8 cellular contexts compared by ENCODE assay signal in genomic region chr15:40098489-40099261, GRCh38. TPM values are rescaled to one million over a fixed set of nuclear protein-coding genes. Genes with fewer than 3 reads are reported as not detected.
DNase-seq lines count a peak whose midpoint lies in the region; ATAC-seq and TF ChIP-seq lines count a peak whose summit lies in the region.

No MANE protein-coding gene starts in this region.

- peak overlapping the region; percentile 55; the same call in 1 of the 2 replicates for H2AFZ ChIP-seq in OCI-LY7 (ENCODE audit: low read length)
- no peak overlapping the region for H2AFZ ChIP-seq in neural progenitor cell (replicated peaks)

- no peaks in the 10 kb centered on the region for H3K9me2 ChIP-seq in OCI-LY7 (ENCODE audit: insufficient read depth, low read length)

- ATAC-seq in GM21619 (IDR thresholded peaks at IDR 0.05; ENCODE audit: unreplicated experiment), result peak; percentile 78

- intact Hi-C loops in OCI-LY7 (cut with micrococcal nuclease; ENCODE audit: unreplicated experiment), result loop anchor here (1.0 to 5.0 kb wide), 3 partner anchors 34 to 119 kb away; no protein-coding TSS in a partner anchor

- H3K4me3 Mint-ChIP-seq in neural progenitor cell, result peak overlapping the region; percentile 75

- H3K4me1 ChIP-seq in OCI-LY7 (ENCODE audit: insufficient read depth, low read length, poor library complexity, severe bottlenecking) (peaks cover 91% of the 10 kb centered on the region), neural progenitor cell (peaks cover 44% of the 10 kb centered on the region)

- DNase-seq in DMS79 treated with DMSO at 0.1 percent for 48 hours (lab: John Stamatoyannopoulos, UW), result peak; percentile 65
- DNase-seq in HuH-7 (ENCODE audit: low spot score), result peak; percentile 88
- peak; percentile 89 for DNase-seq in OCI-LY7 (ENCODE audit: low spot score)
- peak; percentile 78 to 83 for DNase-seq in activated T-cell treated with anti-CD3 and anti-CD28 coated beads, Interleukin-2, amount 50 U/mL, for 48 hours
- peak; percentile 83 for DNase-seq in fibroblast of mammary gland (ENCODE audit: low read depth)
- no peak for DNase-seq in neural progenitor cell (ENCODE audit: low spot score)

- no peaks in the 10 kb centered on the region for H3K36me3 ChIP-seq in OCI-LY7 (ENCODE audit: insufficient read depth, low read length)
- no peaks in the 10 kb centered on the region for H3K36me3 ChIP-seq in neural progenitor cell

- H3K9ac ChIP-seq in neural progenitor cell, result no peak overlapping the region

- no peaks in the 10 kb centered on the region for H4K20me1 ChIP-seq in OCI-LY7 (ENCODE audit: insufficient read depth, low read length)
- H4K20me1 ChIP-seq in neural progenitor cell (ENCODE audit: low read depth), result peaks cover 58% of the 10 kb centered on the region

- TF ChIP-seq CTCF in OCI-LY7 (conservative IDR thresholded peaks at IDR 0.05; ENCODE audit: low read length), result no peak
- TF ChIP-seq CTCF in fibroblast of mammary gland (conservative IDR thresholded peaks at IDR 0.05; ENCODE audit: control insufficient read depth, insufficient read depth, low read depth, low read length), result no peak
- no peak for TF ChIP-seq CTCF in neural progenitor cell (IDR thresholded peaks at IDR 0.05)

- no peaks in the 10 kb centered on the region for H3K9me3 Mint-ChIP-seq in neural progenitor cell

- H3K9me3 ChIP-seq in OCI-LY7 (ENCODE audit: low read length) (no peaks in the 10 kb centered on the region), neural progenitor cell (ENCODE audit: low read depth) (no peaks in the 10 kb centered on the region)

- H3F3A ChIP-seq in neural progenitor cell (ENCODE audit: low read depth), result peaks cover 16% of the 10 kb centered on the region

- peaks cover 82% of the 10 kb centered on the region for H3K4me1 Mint-ChIP-seq in neural progenitor cell

- H3K36me3 Mint-ChIP-seq in neural progenitor cell, result peaks cover 41% of the 10 kb centered on the region

- H3K4me2 ChIP-seq in OCI-LY7 (ENCODE audit: low read length), result peak overlapping the region; percentile 75
- H3K4me2 ChIP-seq in neural progenitor cell, result peak overlapping the region; percentile 2

- H3K27me3 Mint-ChIP-seq in neural progenitor cell (ENCODE audit: insufficient read depth, low read depth), result peaks cover 11% of the 10 kb centered on the region

- CTCF ChIA-PET in OCI-LY7 (lab: Charles Lee; ENCODE audit: unreplicated experiment), result interaction anchor here (0.7 to 4.9 kb wide), 4 partner anchors 8 to 53 kb away, joined by 3 to 24 read pairs (median 8); no protein-coding TSS in a partner anchor

- BruUV-seq in OCI-LY7 (replicated peaks; lab: Mats Ljungman, UMichigan), result no TSS peak

- H3K27ac ChIP-seq in OCI-LY7 (ENCODE audit: low read depth, low read length, poor library complexity, severe bottlenecking), result peak overlapping the region; percentile 85
- H3K27ac ChIP-seq in neural progenitor cell, result no peak overlapping the region
- peak overlapping the region; percentile 42 for H3K27ac ChIP-seq in temporal lobe (ENCODE audit: low read depth, low read length)

- peak overlapping the region; percentile 43 for H3K27ac Mint-ChIP-seq in neural progenitor cell

- H3K4me3 ChIP-seq in OCI-LY7 (ENCODE audit: low read depth, low read length, poor library complexity, severe bottlenecking) (peak overlapping the region; percentile 47), fibroblast of mammary gland (ENCODE audit: control insufficient read depth, low read depth, low read length) (no peak overlapping the region), neural progenitor cell (no peak overlapping the region)

- H3K27me3 ChIP-seq in neural progenitor cell, result peaks cover 50% of the 10 kb centered on the region

- H3K79me2 ChIP-seq in OCI-LY7 (ENCODE audit: insufficient read depth, low read depth, low read length) (no peaks in the 10 kb centered on the region), neural progenitor cell (ENCODE audit: low read depth) (no peaks in the 10 kb centered on the region)

- POLR2A ChIA-PET in OCI-LY7 (lab: Charles Lee), result interaction anchor here (0.6 to 12.3 kb wide), 10 partner anchors 8 to 226 kb away, joined by 3 to 146 read pairs (median 12); partner anchors contain the start of genes BMF, BUB1B and SRP14

RNA-seq across cellular contexts. Expression of gene BMF, which starts 10.0 kb away (rescaled TPM):
- 4.8 and 5.3 TPM in 2 replicates for total RNA-seq in OCI-LY7 (2014; rRNA removed; shearing (Covaris generic))
- 11.1 and 11.3 TPM in 2 replicates for total RNA-seq in OCI-LY7 (2022)
- total RNA-seq in neural progenitor cell (ENCODE audit: low replicate concordance), result 8.0 and 12.1 TPM in 2 replicates
- 4.2 TPM for total RNA-seq in temporal lobe

RNA-seq across cellular contexts. Expression of gene SRP14, which starts 59.7 kb away (rescaled TPM):
- 188 and 250 TPM in 2 replicates for total RNA-seq in OCI-LY7 (2014; rRNA removed; shearing (Covaris generic))
- total RNA-seq in OCI-LY7 (2022) (130 TPM in 2 replicates), neural progenitor cell (ENCODE audit: low replicate concordance) (250 and 461 TPM in 2 replicates), temporal lobe (101 TPM)
